In genomic region chr7:135380351-135380750, GRCh38 we compare ENCODE assay signal across 17 cellular contexts.
A peak's percentile ranks its signal among the peaks of the same experiment; 100 is the strongest.
DNase-seq lines count a peak whose midpoint lies in the region; ATAC-seq and TF ChIP-seq lines count a peak whose summit lies in the region.
"Had no signal": no experiment of that assay in that cellular context is flagged by ENCODE, and none has a peak within 500 bp of the region (broad histone marks: within the 10 kb centered on the region; RNA-seq: fewer than 3 reads in every experiment).

No MANE protein-coding gene starts in this region.

- TF ChIP-seq CTCF in WTC11 (IDR thresholded peaks at IDR 0.05) (no peak), neural progenitor cell (IDR thresholded peaks at IDR 0.05) (no peak)

- ATAC-seq in WTC11 = peak; percentile 60
- ATAC-seq: Right ventricle myocardium inferior had no signal

- no peaks in the 10 kb centered on the region for H3K9me3 Mint-ChIP-seq in WTC11
- no peaks in the 10 kb centered on the region for H3K9me3 Mint-ChIP-seq in neural progenitor cell
- no peaks in the 10 kb centered on the region for H3K9me3 Mint-ChIP-seq in activated naive CD4-positive, alpha-beta T cell treated with anti-CD3 and anti-CD28 coated beads, Interleukin-2, amount 10 ng/mL, durations not matched to agents 7 days and 5 days
- H3K9me3 Mint-ChIP-seq: T-helper 1 cell treated with Interleukin-12 subunit alpha and Interleukin-12 subunit beta and Interleukin-4 antibody, amounts not matched to agents 30 μg/mL and 1 μg/mL, for 36 hours had no signal

- peak overlapping the region; percentile 4 for H3K4me2 ChIP-seq in neural progenitor cell

- peaks cover 20% of the 10 kb centered on the region for H3K4me1 Mint-ChIP-seq in WTC11
- H3K4me1 Mint-ChIP-seq in neural progenitor cell = peaks cover 22% of the 10 kb centered on the region
- no peaks in the 10 kb centered on the region for H3K4me1 Mint-ChIP-seq in activated naive CD4-positive, alpha-beta T cell treated with anti-CD3 and anti-CD28 coated beads, Interleukin-2, amount 10 ng/mL, durations not matched to agents 7 days and 5 days

- H3K79me2 ChIP-seq in neural progenitor cell (ENCODE audit: low read depth) = no peaks in the 10 kb centered on the region

- H2AFZ ChIP-seq in neural progenitor cell (replicated peaks) = no peak overlapping the region

- no peaks in the 10 kb centered on the region for H3K9me3 ChIP-seq in neural progenitor cell (ENCODE audit: low read depth)

- H3K27me3 Mint-ChIP-seq in WTC11 (ENCODE audit: low read depth) (no peaks in the 10 kb centered on the region), neural progenitor cell (ENCODE audit: insufficient read depth, low read depth) (no peaks in the 10 kb centered on the region)
- no peaks in the 10 kb centered on the region for H3K27me3 Mint-ChIP-seq in activated naive CD4-positive, alpha-beta T cell treated with anti-CD3 and anti-CD28 coated beads, Interleukin-2, amount 10 ng/mL, durations not matched to agents 7 days and 5 days

- H3F3A ChIP-seq in neural progenitor cell (ENCODE audit: low read depth) = no peaks in the 10 kb centered on the region

- no peaks in the 10 kb centered on the region for H3K36me3 ChIP-seq in neural progenitor cell

- no peak overlapping the region for H3K4me3 Mint-ChIP-seq in WTC11
- H3K4me3 Mint-ChIP-seq in neural progenitor cell = no peak overlapping the region
- no peak overlapping the region for H3K4me3 Mint-ChIP-seq in activated naive CD4-positive, alpha-beta T cell treated with anti-CD3 and anti-CD28 coated beads, Interleukin-2, amount 10 ng/mL, durations not matched to agents 7 days and 5 days
- H3K4me3 Mint-ChIP-seq: T-helper 1 cell treated with Interleukin-12 subunit alpha and Interleukin-12 subunit beta and Interleukin-4 antibody, amounts not matched to agents 30 μg/mL and 1 μg/mL, for 36 hours had no signal

- DNase-seq in NCI-H146 (lab: John Stamatoyannopoulos, UW) (peak; percentile 34), NCI-H146 treated with DMSO at 0.1 percent for 48 hours (lab: John Stamatoyannopoulos, UW; ENCODE audit: unreplicated experiment) (no peak), LHCN-M2 (ENCODE audit: low read depth) (peak; percentile 33), WTC11 (ENCODE audit: low spot score) (no peak), neural progenitor cell (ENCODE audit: low spot score) (peak; percentile 33), CD1c-positive myeloid dendritic cell (ENCODE audit: extremely low spot score) (no peak)
- DNase-seq in activated naive CD4-positive, alpha-beta T cell treated with anti-CD3 and anti-CD28 coated beads, Interleukin-2, amount 10 ng/mL, durations not matched to agents 7 days and 5 days = no peak
- no peak for DNase-seq in activated effector memory CD4-positive, alpha-beta T cell treated with anti-CD3 and anti-CD28 coated beads, Interleukin-2, amount 50 U/mL, for 16 hours
- DNase-seq: GDM1, KBM-7, NCI-H1092, NCI-H187, NCI-H226, NCI-H510A treated with DMSO at 0.1 percent for 48 hours had no signal

- no peak overlapping the region for H3K27ac ChIP-seq in neural progenitor cell
- H3K27ac ChIP-seq: C4-2B had no signal

- H3K27ac Mint-ChIP-seq in WTC11 (no peak overlapping the region), neural progenitor cell (no peak overlapping the region)
- H3K27ac Mint-ChIP-seq in activated naive CD4-positive, alpha-beta T cell treated with anti-CD3 and anti-CD28 coated beads, Interleukin-2, amount 10 ng/mL, durations not matched to agents 7 days and 5 days = no peak overlapping the region
- H3K27ac Mint-ChIP-seq: T-helper 1 cell treated with Interleukin-12 subunit alpha and Interleukin-12 subunit beta and Interleukin-4 antibody, amounts not matched to agents 30 μg/mL and 1 μg/mL, for 36 hours had no signal

- H3K27me3 ChIP-seq in neural progenitor cell = no peaks in the 10 kb centered on the region

- no peak overlapping the region for H3K9ac ChIP-seq in neural progenitor cell

- H3K36me3 Mint-ChIP-seq in WTC11 = no peaks in the 10 kb centered on the region
- peaks cover 2% of the 10 kb centered on the region for H3K36me3 Mint-ChIP-seq in neural progenitor cell
- H3K36me3 Mint-ChIP-seq in activated naive CD4-positive, alpha-beta T cell treated with anti-CD3 and anti-CD28 coated beads, Interleukin-2, amount 10 ng/mL, durations not matched to agents 7 days and 5 days = no peaks in the 10 kb centered on the region

- H4K20me1 ChIP-seq in neural progenitor cell (ENCODE audit: low read depth) = peaks cover 12% of the 10 kb centered on the region

- POLR2A ChIA-PET in WTC11 (lab: Charles Lee) = no interaction called here

- peaks cover 20% of the 10 kb centered on the region for H3K4me1 ChIP-seq in neural progenitor cell

- no peak overlapping the region for H3K4me3 ChIP-seq in neural progenitor cell

- CTCF ChIA-PET in WTC11 (lab: Charles Lee) = interaction anchor here (1.9 to 3.1 kb wide), 2 partner anchors 17 to 106 kb away, joined by 9 to 18 read pairs; no protein-coding TSS in a partner anchor
- CTCF ChIA-PET in activated naive CD4-positive, alpha-beta T cell treated with anti-CD3 and anti-CD28 coated beads, Interleukin-2, amount 10 ng/mL, durations not matched to agents 7 days and 5 days (lab: Charles Lee) = no interaction called here

TF ChIP-seq in WTC11, 78 proteins besides CTCF, POLR2A, EP300 and RAD21:
- TF ChIP-seq TEAD4 (CRISPR knock-in tag; IDR thresholded peaks at IDR 0.05) (no peak), HMGA2 (CRISPR knock-in tag; IDR thresholded peaks at IDR 0.05) (no peak), NR3C1 (CRISPR knock-in tag; conservative IDR thresholded peaks at IDR 0.05; ENCODE audit: low read depth) (no peak), ESRRA (CRISPR knock-in tag; IDR thresholded peaks at IDR 0.05; ENCODE audit: borderline replicate concordance) (no peak), NFE2L1 (CRISPR knock-in tag; IDR thresholded peaks at IDR 0.05) (no peak), ELF4 (CRISPR knock-in tag; IDR thresholded peaks at IDR 0.05; ENCODE audit: low read depth) (no peak)

Comparison
In these comparisons a context has a peak if more than half of its experiments do, and no peak if none do; other contexts are left out.
1. DNase-seq: peak in NCI-H146 (single experiment), LHCN-M2 (single experiment) and neural progenitor cell (single experiment); none in NCI-H146 treated with DMSO at 0.1 percent for 48 hours (single experiment), WTC11 (single experiment), activated naive CD4-positive, alpha-beta T cell treated with anti-CD3 and anti-CD28 coated beads, Interleukin-2, amount 10 ng/mL, durations not matched to agents 7 days and 5 days (single experiment), CD1c-positive myeloid dendritic cell (single experiment) and activated effector memory CD4-positive, alpha-beta T cell treated with anti-CD3 and anti-CD28 coated beads, Interleukin-2, amount 50 U/mL, for 16 hours (single experiment).